ENCODE assay signal across 9 cellular contexts in the genomic region with DNA sequence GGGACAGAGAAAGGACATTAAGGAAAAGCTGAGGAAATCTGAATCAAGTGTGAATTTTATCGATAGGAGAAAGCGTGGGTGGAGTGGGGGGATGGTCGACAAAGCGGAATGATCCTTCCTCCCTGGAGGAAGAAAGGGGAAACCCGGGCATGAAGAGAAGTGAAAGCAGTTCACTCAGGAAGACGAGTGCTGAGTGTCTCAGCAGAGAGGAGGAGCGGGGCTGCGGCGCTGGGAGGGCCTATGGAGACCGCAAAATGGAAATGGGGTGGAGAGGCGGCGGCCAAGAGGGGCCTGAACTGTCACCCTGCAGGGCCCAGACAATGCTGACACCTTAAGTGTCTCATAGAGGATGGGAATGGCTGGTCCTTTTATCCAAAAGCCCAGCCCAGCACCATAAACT. TPM values are rescaled to one million over a fixed set of nuclear protein-coding genes. Genes with fewer than 3 reads are reported as not detected.
A peak's percentile ranks its signal among the peaks of the same experiment; 100 is the strongest.
DNase-seq lines count a peak whose midpoint lies in the region; ATAC-seq, FAIRE-seq and TF ChIP-seq lines count a peak whose summit lies in the region.
"Had no signal": no experiment of that assay in that cellular context is flagged by ENCODE, and none has a peak within 500 bp of the region (broad histone marks: within the 10 kb centered on the region; RNA-seq: fewer than 3 reads in every experiment).

No MANE protein-coding gene starts in this region.

- H3K4me1 ChIP-seq in skeletal muscle satellite cell (ENCODE audit: control insufficient read depth, insufficient read depth, low read length), result peaks cover 84% of the 10 kb centered on the region

- H3K27ac Mint-ChIP-seq in activated CD8-positive, alpha-beta T cell treated with anti-CD3 and anti-CD28 coated beads for 36 hours, result peak overlapping the region; percentile 47

- peak overlapping the region; percentile 14 for H3K4me2 ChIP-seq in skeletal muscle satellite cell (ENCODE audit: low read length)

- intact Hi-C loops in activated CD8-positive, alpha-beta T cell treated with anti-CD3 and anti-CD28 coated beads for 36 hours (cut with micrococcal nuclease), result no loop called here
- intact Hi-C loops in left ventricle myocardium superior (cut with micrococcal nuclease), result no loop called here

- no peak for TF ChIP-seq CTCF in activated CD8-positive, alpha-beta T cell treated with anti-CD3 and anti-CD28 coated beads for 36 hours (IDR thresholded peaks at IDR 0.05)

- peak; percentile 66 for ATAC-seq in activated CD8-positive, alpha-beta T cell treated with anti-CD3 and anti-CD28 coated beads for 36 hours
- ATAC-seq in left ventricle myocardium superior (peak; percentile 56), GM19035 (IDR thresholded peaks at IDR 0.05; ENCODE audit: unreplicated experiment) (no peak), GM21360 (IDR thresholded peaks at IDR 0.05; ENCODE audit: unreplicated experiment) (no peak)

- no peaks in the 10 kb centered on the region for H3K27me3 Mint-ChIP-seq in activated CD8-positive, alpha-beta T cell treated with anti-CD3 and anti-CD28 coated beads for 36 hours

- H3K27me3 ChIP-seq in skeletal muscle satellite cell (ENCODE audit: control insufficient read depth, insufficient read depth, low read length), result no peaks in the 10 kb centered on the region

- CTCF ChIA-PET in activated CD8-positive, alpha-beta T cell treated with anti-CD3 and anti-CD28 coated beads for 36 hours (lab: Charles Lee), result no interaction called here

- H3K36me3 Mint-ChIP-seq in activated CD8-positive, alpha-beta T cell treated with anti-CD3 and anti-CD28 coated beads for 36 hours (ENCODE audit: low read depth), result peaks cover 6% of the 10 kb centered on the region

- peaks cover 16% of the 10 kb centered on the region for H3K36me3 ChIP-seq in skeletal muscle satellite cell (ENCODE audit: insufficient read depth, low read length)

- peaks cover 52% of the 10 kb centered on the region for H3K4me1 Mint-ChIP-seq in activated CD8-positive, alpha-beta T cell treated with anti-CD3 and anti-CD28 coated beads for 36 hours (ENCODE audit: low read depth)

- H3K4me3 Mint-ChIP-seq in activated CD8-positive, alpha-beta T cell treated with anti-CD3 and anti-CD28 coated beads for 36 hours, result no peak overlapping the region

- H3K9ac ChIP-seq in skeletal muscle satellite cell (ENCODE audit: low read depth, low read length), result no peak overlapping the region

- no peak overlapping the region for H3K4me3 ChIP-seq in skeletal muscle satellite cell (ENCODE audit: low read length)

- H3K9me3 ChIP-seq in skeletal muscle satellite cell (replicated peaks; ENCODE audit: low read length), result no peaks in the 10 kb centered on the region

- FAIRE-seq in GM12891 (lab: Jason Lieb, UNC), result no peak
- FAIRE-seq: colon had no signal

- no peaks in the 10 kb centered on the region for H3K9me3 Mint-ChIP-seq in activated CD8-positive, alpha-beta T cell treated with anti-CD3 and anti-CD28 coated beads for 36 hours

- no peak for DNase-seq in GM12891 (ENCODE audit: insufficient read length, low spot score)
- DNase-seq in activated CD8-positive, alpha-beta T cell treated with anti-CD3 and anti-CD28 coated beads for 36 hours, result peak; percentile 19
- peak; percentile 65 for DNase-seq in left ventricle myocardium superior
- DNase-seq in COLO829 (ENCODE audit: low spot score), result no peak
- DNase-seq in HCEC 1CT, result no peak

- TF ChIP-seq POLR2A in GM12891 (IDR thresholded peaks at IDR 0.05; ENCODE audit: low read depth, low read length), result no peak

- POLR2A ChIA-PET in activated CD8-positive, alpha-beta T cell treated with anti-CD3 and anti-CD28 coated beads for 36 hours (lab: Charles Lee), result no interaction called here

TF ChIP-seq in GM12891, 5 proteins besides CTCF, POLR2A, EP300 and RAD21:
- TF ChIP-seq POLR2AphosphoS5 (IDR thresholded peaks at IDR 0.05; ENCODE audit: low read depth, low read length) (no peak), PAX5 (IDR thresholded peaks at IDR 0.05; ENCODE audit: insufficient read depth, low read length, severe bottlenecking) (no peak), TAF1 (IDR thresholded peaks at IDR 0.05; ENCODE audit: low read depth, low read length) (no peak), SPI1 (IDR thresholded peaks at IDR 0.05; ENCODE audit: low read depth, low read length) (peak; percentile 77), POU2F2 (IDR thresholded peaks at IDR 0.05; ENCODE audit: low read depth, low read length) (no peak)

RNA-seq across cellular contexts. Expression of a gene that starts 8.7 kb away (rescaled TPM):
- 16.1 TPM for polyA plus RNA-seq in GM12891 (2012; ENCODE audit: low read depth, missing spikeins)
- 10 to 100 TPM; 20.7 to 23.6 TPM for total RNA-seq in activated CD8-positive, alpha-beta T cell treated with anti-CD3 and anti-CD28 coated beads for 36 hours
- total RNA-seq in left ventricle myocardium superior, result 37.1 TPM
- 37.3 and 42.6 TPM in 2 replicates for total RNA-seq in skeletal muscle satellite cell (2012; rRNA removed)

RNA-seq across cellular contexts. Expression of a gene that starts 25.0 kb away (rescaled TPM):
- polyA plus RNA-seq in GM12891 (2012; ENCODE audit: low read depth, missing spikeins), result 7.1 TPM
- 1 to 10 TPM; 3.9 to 5.3 TPM for total RNA-seq in activated CD8-positive, alpha-beta T cell treated with anti-CD3 and anti-CD28 coated beads for 36 hours
- total RNA-seq in left ventricle myocardium superior, result 9.5 TPM
- 6.3 and 6.6 TPM in 2 replicates for total RNA-seq in skeletal muscle satellite cell (2012; rRNA removed)

Comparison
In these comparisons a context has a peak if more than half of its experiments do, and no peak if none do; other contexts are left out.
1. DNase-seq: peak in activated CD8-positive, alpha-beta T cell treated with anti-CD3 and anti-CD28 coated beads for 36 hours (single experiment) and left ventricle myocardium superior (single experiment); none in GM12891 (single experiment), COLO829 (single experiment) and HCEC 1CT (single experiment).
2. ATAC-seq: peak in activated CD8-positive, alpha-beta T cell treated with anti-CD3 and anti-CD28 coated beads for 36 hours (single experiment) and left ventricle myocardium superior (single experiment); none in GM19035 (single experiment) and GM21360 (single experiment).